13 cellular contexts compared by ENCODE assay signal in the genomic region with DNA sequence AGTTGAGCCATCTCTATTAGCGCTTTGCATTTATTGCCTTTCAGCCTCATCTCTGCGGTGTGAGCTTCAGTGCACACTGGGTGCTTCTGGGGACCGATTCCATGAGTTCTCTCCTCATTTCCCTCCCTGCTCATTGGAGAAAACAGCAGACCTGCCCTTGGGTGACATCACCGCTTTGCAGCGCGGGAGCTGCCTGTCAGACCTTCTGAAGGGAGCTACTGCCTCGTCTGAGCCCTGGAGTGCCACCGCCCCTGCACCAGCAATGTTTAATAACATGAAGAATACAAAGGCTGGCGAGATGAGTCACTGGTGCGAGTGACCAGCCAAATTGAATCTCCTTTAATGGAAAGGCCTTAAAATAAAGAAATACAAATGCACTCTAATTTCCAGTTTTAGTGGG. TPM values are rescaled to one million over a fixed set of nuclear protein-coding genes. Genes with fewer than 3 reads are reported as not detected.
DNase-seq lines count a peak whose midpoint lies in the region; ATAC-seq and TF ChIP-seq lines count a peak whose summit lies in the region.
"Had no signal": no experiment of that assay in that cellular context is flagged by ENCODE, and none has a peak within 500 bp of the region (broad histone marks: within the 10 kb centered on the region; RNA-seq: fewer than 3 reads in every experiment).

No MANE protein-coding gene starts in this region.

- no peak overlapping the region for H2AFZ ChIP-seq in SK-N-SH (ENCODE audit: low read depth)

- H3K27me3 ChIP-seq in SK-N-SH (ENCODE audit: insufficient read depth) = no peaks in the 10 kb centered on the region
- no peaks in the 10 kb centered on the region for H3K27me3 ChIP-seq in foreskin keratinocyte

- no peak overlapping the region for H3K9ac ChIP-seq in SK-N-SH

- H4K20me1 ChIP-seq in SK-N-SH (ENCODE audit: insufficient read depth) = no peaks in the 10 kb centered on the region

- DNase-seq in SK-N-SH (peak; percentile 11), RKO (ENCODE audit: low spot score) (peak; percentile 42), foreskin keratinocyte (no peak), superior temporal gyrus (ENCODE audit: extremely low spot score) (peak; percentile 8), NCI-H446 treated with DMSO at 0.1 percent for 48 hours (lab: John Stamatoyannopoulos, UW) (no peak)
- DNase-seq: aorta; stimulated activated CD4-positive, alpha-beta T cell treated with anti-CD3 and anti-CD28 coated beads, Interleukin-15, amount 100 ng/mL, for 24 hours; stimulated activated naive CD4-positive, alpha-beta T cell; T1000 had no signal

- TF ChIP-seq EP300 in SK-N-SH (IDR thresholded peaks at IDR 0.05; ENCODE audit: borderline replicate concordance in 1 of 2, low read depth in 1 of 2, low read length in 1 of 2) = no peak

- POLR2A ChIA-PET in SK-N-SH (lab: Yijun Ruan, JAX) = no interaction called here

- no peaks in the 10 kb centered on the region for H3K79me2 ChIP-seq in SK-N-SH (ENCODE audit: insufficient read depth)

- H3K4me2 ChIP-seq in SK-N-SH = no peak overlapping the region

- ATAC-seq in SK-N-SH treated with all-trans-retinoic acid at 6 μM for 48 hours = no peak
- peak; percentile 26 for ATAC-seq in foreskin keratinocyte
- no peak for ATAC-seq in GM18498 (IDR thresholded peaks at IDR 0.05; ENCODE audit: unreplicated experiment)
- ATAC-seq in GM18502 (IDR thresholded peaks at IDR 0.05; ENCODE audit: poor library complexity, unreplicated experiment) = no peak
- ATAC-seq: natural killer cell treated with Interleukin-12 subunit alpha and Interleukin-12 subunit beta and Interleukin-15 and Interleukin-18, amount 100 ng/mL, for 72 hours had no signal

- no peaks in the 10 kb centered on the region for H3K36me3 ChIP-seq in SK-N-SH (replicated peaks in 1 of 2; ENCODE audit: control insufficient read depth in 1 of 2, insufficient read depth in 2 of 2, low read length in 1 of 2)

- TF ChIP-seq CTCF in SK-N-SH (IDR thresholded peaks at IDR 0.05) (no peak), foreskin keratinocyte (conservative IDR thresholded peaks at IDR 0.05) (no peak)

- TF ChIP-seq RAD21 in SK-N-SH (IDR thresholded peaks at IDR 0.05; ENCODE audit: low read length) = no peak

- no peak overlapping the region for H3K4me3 ChIP-seq in SK-N-SH (ENCODE audit: low read depth in 2 of 2, low read length in 1 of 2)

- CTCF ChIA-PET in SK-N-SH (lab: Yijun Ruan, JAX) = no interaction called here

- no peaks in the 10 kb centered on the region for H3K9me2 ChIP-seq in SK-N-SH

- H3K27ac ChIP-seq in SK-N-SH (ENCODE audit: low read depth in 2 of 2, low read length in 1 of 2) = no peak overlapping the region
- no peak overlapping the region for H3K27ac ChIP-seq in foreskin keratinocyte

- H3F3A ChIP-seq in SK-N-SH (replicated peaks; ENCODE audit: insufficient read depth) = no peaks in the 10 kb centered on the region

- H3K4me1 ChIP-seq in SK-N-SH (ENCODE audit: control insufficient read depth in 1 of 2, insufficient read depth in 2 of 2, low read depth in 1 of 2, low read length in 1 of 2) (no peaks in the 10 kb centered on the region), foreskin keratinocyte (no peaks in the 10 kb centered on the region)

- H3K9me3 ChIP-seq in SK-N-SH = no peaks in the 10 kb centered on the region

- 51% methylated on average over 10 of the region's 10 CpGs for WGBS in SK-N-SH (ENCODE audit: low lambda C conversion rate)

TF ChIP-seq in SK-N-SH, 30 proteins besides CTCF, POLR2A, EP300 and RAD21:
- TF ChIP-seq, protein P1, sequence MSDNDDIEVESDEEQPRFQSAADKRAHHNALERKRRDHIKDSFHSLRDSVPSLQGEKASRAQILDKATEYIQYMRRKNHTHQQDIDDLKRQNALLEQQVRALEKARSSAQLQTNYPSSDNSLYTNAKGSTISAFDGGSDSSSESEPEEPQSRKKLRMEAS (IDR thresholded peaks at IDR 0.05; ENCODE audit: low read depth) = no peak
- TF ChIP-seq, protein P2, sequence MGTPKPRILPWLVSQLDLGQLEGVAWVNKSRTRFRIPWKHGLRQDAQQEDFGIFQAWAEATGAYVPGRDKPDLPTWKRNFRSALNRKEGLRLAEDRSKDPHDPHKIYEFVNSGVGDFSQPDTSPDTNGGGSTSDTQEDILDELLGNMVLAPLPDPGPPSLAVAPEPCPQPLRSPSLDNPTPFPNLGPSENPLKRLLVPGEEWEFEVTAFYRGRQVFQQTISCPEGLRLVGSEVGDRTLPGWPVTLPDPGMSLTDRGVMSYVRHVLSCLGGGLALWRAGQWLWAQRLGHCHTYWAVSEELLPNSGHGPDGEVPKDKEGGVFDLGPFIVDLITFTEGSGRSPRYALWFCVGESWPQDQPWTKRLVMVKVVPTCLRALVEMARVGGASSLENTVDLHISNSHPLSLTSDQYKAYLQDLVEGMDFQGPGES (IDR thresholded peaks at IDR 0.05; ENCODE audit: low read depth, low read length) = no peak
- TF ChIP-seq SIN3A (IDR thresholded peaks at IDR 0.05; ENCODE audit: borderline replicate concordance, low read depth, low read length) (no peak), TEAD4 (IDR thresholded peaks at IDR 0.05; ENCODE audit: borderline replicate concordance, insufficient read depth) (no peak), RXRA (IDR thresholded peaks at IDR 0.05; ENCODE audit: borderline replicate concordance, low read depth) (no peak), EZH2phosphoT487 (IDR thresholded peaks at IDR 0.05; ENCODE audit: borderline replicate concordance, low read depth) (no peak)
- TF ChIP-seq, protein P3, sequence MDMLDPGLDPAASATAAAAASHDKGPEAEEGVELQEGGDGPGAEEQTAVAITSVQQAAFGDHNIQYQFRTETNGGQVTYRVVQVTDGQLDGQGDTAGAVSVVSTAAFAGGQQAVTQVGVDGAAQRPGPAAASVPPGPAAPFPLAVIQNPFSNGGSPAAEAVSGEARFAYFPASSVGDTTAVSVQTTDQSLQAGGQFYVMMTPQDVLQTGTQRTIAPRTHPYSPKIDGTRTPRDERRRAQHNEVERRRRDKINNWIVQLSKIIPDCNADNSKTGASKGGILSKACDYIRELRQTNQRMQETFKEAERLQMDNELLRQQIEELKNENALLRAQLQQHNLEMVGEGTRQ (IDR thresholded peaks at IDR 0.05; ENCODE audit: borderline replicate concordance, low read depth, low read length) = no peak

TF ChIP-seq in SK-N-SH treated with all-trans-retinoic acid at 6 μM for 48 hours, 23 proteins besides CTCF, POLR2A, EP300 and RAD21 (continues in another document):
- TF ChIP-seq ARNTL (CRISPR knock-in tag; IDR thresholded peaks at IDR 0.05; ENCODE audit: borderline replicate concordance, low read depth) = no peak
- TF ChIP-seq, protein P4, sequence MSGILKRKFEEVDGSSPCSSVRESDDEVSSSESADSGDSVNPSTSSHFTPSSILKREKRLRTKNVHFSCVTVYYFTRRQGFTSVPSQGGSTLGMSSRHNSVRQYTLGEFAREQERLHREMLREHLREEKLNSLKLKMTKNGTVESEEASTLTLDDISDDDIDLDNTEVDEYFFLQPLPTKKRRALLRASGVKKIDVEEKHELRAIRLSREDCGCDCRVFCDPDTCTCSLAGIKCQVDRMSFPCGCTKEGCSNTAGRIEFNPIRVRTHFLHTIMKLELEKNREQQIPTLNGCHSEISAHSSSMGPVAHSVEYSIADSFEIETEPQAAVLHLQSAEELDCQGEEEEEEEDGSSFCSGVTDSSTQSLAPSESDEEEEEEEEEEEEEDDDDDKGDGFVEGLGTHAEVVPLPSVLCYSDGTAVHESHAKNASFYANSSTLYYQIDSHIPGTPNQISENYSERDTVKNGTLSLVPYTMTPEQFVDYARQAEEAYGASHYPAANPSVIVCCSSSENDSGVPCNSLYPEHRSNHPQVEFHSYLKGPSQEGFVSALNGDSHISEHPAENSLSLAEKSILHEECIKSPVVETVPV (CRISPR knock-in tag; IDR thresholded peaks at IDR 0.05) = no peak
- no peak for TF ChIP-seq TCF4 (CRISPR knock-in tag; IDR thresholded peaks at IDR 0.05; ENCODE audit: borderline replicate concordance)
- no peak for TF ChIP-seq ZNF565 (CRISPR knock-in tag; conservative IDR thresholded peaks at IDR 0.05; ENCODE audit: low read depth)
- TF ChIP-seq ZFP30 (CRISPR knock-in tag; IDR thresholded peaks at IDR 0.05) = no peak
- no peak for TF ChIP-seq OSR1 (CRISPR knock-in tag; IDR thresholded peaks at IDR 0.05)
- TF ChIP-seq PPARA (CRISPR knock-in tag; IDR thresholded peaks at IDR 0.05; ENCODE audit: borderline replicate concordance) = no peak
- TF ChIP-seq ISL1 (CRISPR knock-in tag; IDR thresholded peaks at IDR 0.05) = no peak
- TF ChIP-seq SNAI2 (CRISPR knock-in tag; IDR thresholded peaks at IDR 0.05) = no peak
- TF ChIP-seq, protein P5, sequence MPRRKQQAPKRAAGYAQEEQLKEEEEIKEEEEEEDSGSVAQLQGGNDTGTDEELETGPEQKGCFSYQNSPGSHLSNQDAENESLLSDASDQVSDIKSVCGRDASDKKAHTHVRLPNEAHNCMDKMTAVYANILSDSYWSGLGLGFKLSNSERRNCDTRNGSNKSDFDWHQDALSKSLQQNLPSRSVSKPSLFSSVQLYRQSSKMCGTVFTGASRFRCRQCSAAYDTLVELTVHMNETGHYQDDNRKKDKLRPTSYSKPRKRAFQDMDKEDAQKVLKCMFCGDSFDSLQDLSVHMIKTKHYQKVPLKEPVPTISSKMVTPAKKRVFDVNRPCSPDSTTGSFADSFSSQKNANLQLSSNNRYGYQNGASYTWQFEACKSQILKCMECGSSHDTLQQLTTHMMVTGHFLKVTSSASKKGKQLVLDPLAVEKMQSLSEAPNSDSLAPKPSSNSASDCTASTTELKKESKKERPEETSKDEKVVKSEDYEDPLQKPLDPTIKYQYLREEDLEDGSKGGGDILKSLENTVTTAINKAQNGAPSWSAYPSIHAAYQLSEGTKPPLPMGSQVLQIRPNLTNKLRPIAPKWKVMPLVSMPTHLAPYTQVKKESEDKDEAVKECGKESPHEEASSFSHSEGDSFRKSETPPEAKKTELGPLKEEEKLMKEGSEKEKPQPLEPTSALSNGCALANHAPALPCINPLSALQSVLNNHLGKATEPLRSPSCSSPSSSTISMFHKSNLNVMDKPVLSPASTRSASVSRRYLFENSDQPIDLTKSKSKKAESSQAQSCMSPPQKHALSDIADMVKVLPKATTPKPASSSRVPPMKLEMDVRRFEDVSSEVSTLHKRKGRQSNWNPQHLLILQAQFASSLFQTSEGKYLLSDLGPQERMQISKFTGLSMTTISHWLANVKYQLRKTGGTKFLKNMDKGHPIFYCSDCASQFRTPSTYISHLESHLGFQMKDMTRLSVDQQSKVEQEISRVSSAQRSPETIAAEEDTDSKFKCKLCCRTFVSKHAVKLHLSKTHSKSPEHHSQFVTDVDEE (CRISPR knock-in tag; IDR thresholded peaks at IDR 0.05) = no peak

RNA-seq across cellular contexts. Expression of a gene that starts 30.3 kb away (rescaled TPM):
- polyA plus RNA-seq in SK-N-SH (2012; rRNA removed) (11.9 and 13.9 TPM in 2 replicates), foreskin keratinocyte (5.4 and 6.1 TPM in 2 replicates)
- polyA plus RNA-seq in SK-N-SH (2012; cell fraction: cytosol; rRNA removed) = 14.9 and 15.0 TPM in 2 replicates
- 9.7 and 11.9 TPM in 2 replicates for polyA plus RNA-seq in SK-N-SH (2012; cell fraction: nucleus; rRNA removed)
- 7.1 and 7.3 TPM in 2 replicates for total RNA-seq in foreskin keratinocyte

Comparison
In these comparisons a context has a peak if more than half of its experiments do, and no peak if none do; other contexts are left out.
1. DNase-seq: peak in SK-N-SH (single experiment), RKO (single experiment) and superior temporal gyrus (single experiment); none in foreskin keratinocyte (0 of 2) and NCI-H446 treated with DMSO at 0.1 percent for 48 hours (single experiment).